ENCODE assay signal across 15 cellular contexts in genomic region chr18:78477840-78478239, GRCh38.
DNase-seq lines count a peak whose midpoint lies in the region; ATAC-seq and TF ChIP-seq lines count a peak whose summit lies in the region.
"Had no signal": no experiment of that assay in that cellular context is flagged by ENCODE, and none has a peak within 500 bp of the region (broad histone marks: within the 10 kb centered on the region; RNA-seq: fewer than 3 reads in every experiment).

No MANE protein-coding gene starts in this region.

- H3K9me2 ChIP-seq in hepatocyte (replicated peaks; ENCODE audit: insufficient read depth): no peaks in the 10 kb centered on the region

- H3K27ac ChIP-seq in hepatocyte (no peak overlapping the region), neural progenitor cell (no peak overlapping the region), gastrocnemius medialis (no peak overlapping the region)

- H3K9me3 ChIP-seq in hepatocyte (ENCODE audit: low read depth) (no peaks in the 10 kb centered on the region), neural progenitor cell (ENCODE audit: low read depth) (no peaks in the 10 kb centered on the region), gastrocnemius medialis (no peaks in the 10 kb centered on the region)

- TF ChIP-seq CTCF in hepatocyte (IDR thresholded peaks at IDR 0.05; ENCODE audit: poor library complexity) (no peak), neural progenitor cell (IDR thresholded peaks at IDR 0.05) (no peak), gastrocnemius medialis (IDR thresholded peaks at IDR 0.05 in 4 of 5, conservative IDR thresholded peaks at IDR 0.05 in 1 of 5) (no peak)

- H3K9ac ChIP-seq in neural progenitor cell: no peak overlapping the region

- H3F3A ChIP-seq in neural progenitor cell (ENCODE audit: low read depth): no peaks in the 10 kb centered on the region

- no peak overlapping the region for H3K27ac Mint-ChIP-seq in neural progenitor cell
- H3K27ac Mint-ChIP-seq: CD4-positive, alpha-beta memory T cell had no signal

- H3K4me1 ChIP-seq in hepatocyte (ENCODE audit: insufficient read depth): no peaks in the 10 kb centered on the region
- H3K4me1 ChIP-seq in neural progenitor cell: no peaks in the 10 kb centered on the region
- no peaks in the 10 kb centered on the region for H3K4me1 ChIP-seq in gastrocnemius medialis

- H3K4me3 Mint-ChIP-seq in neural progenitor cell: no peak overlapping the region
- H3K4me3 Mint-ChIP-seq: CD4-positive, alpha-beta memory T cell had no signal

- intact Hi-C loops in posterior vena cava (cut with DNase I): no loop called here
- intact Hi-C loops in gastrocnemius medialis (cut with DNase I; ENCODE audit: low total_unique reads): no loop called here

- H2AFZ ChIP-seq in hepatocyte (no peak overlapping the region), neural progenitor cell (replicated peaks) (peak overlapping the region; percentile 42)

- no peaks in the 10 kb centered on the region for H3K36me3 ChIP-seq in hepatocyte (replicated peaks; ENCODE audit: insufficient read depth, low read depth)
- H3K36me3 ChIP-seq in neural progenitor cell: no peaks in the 10 kb centered on the region
- no peaks in the 10 kb centered on the region for H3K36me3 ChIP-seq in gastrocnemius medialis

- H3K9me3 Mint-ChIP-seq in neural progenitor cell: peaks cover 2% of the 10 kb centered on the region

- in situ Hi-C loops in gastrocnemius medialis (cut with MboI; ENCODE audit: low sequenced_read_pairs in 4 of 4): no loop called here

- no peaks in the 10 kb centered on the region for H3K27me3 ChIP-seq in hepatocyte
- H3K27me3 ChIP-seq in neural progenitor cell: no peaks in the 10 kb centered on the region
- no peaks in the 10 kb centered on the region for H3K27me3 ChIP-seq in gastrocnemius medialis

- H3K79me2 ChIP-seq in hepatocyte (no peaks in the 10 kb centered on the region), neural progenitor cell (ENCODE audit: low read depth) (no peaks in the 10 kb centered on the region)

- ATAC-seq in gastrocnemius medialis: no peak

- H3K27me3 Mint-ChIP-seq in neural progenitor cell (ENCODE audit: insufficient read depth, low read depth): peaks cover 5% of the 10 kb centered on the region
- H3K27me3 Mint-ChIP-seq: CD4-positive, alpha-beta memory T cell had no signal

- no peaks in the 10 kb centered on the region for H3K36me3 Mint-ChIP-seq in neural progenitor cell
- H3K36me3 Mint-ChIP-seq: CD4-positive, alpha-beta memory T cell had no signal

- H3K4me2 ChIP-seq in hepatocyte: no peak overlapping the region
- no peak overlapping the region for H3K4me2 ChIP-seq in neural progenitor cell

- H3K4me3 ChIP-seq in hepatocyte: no peak overlapping the region
- no peak overlapping the region for H3K4me3 ChIP-seq in neural progenitor cell
- no peak overlapping the region for H3K4me3 ChIP-seq in gastrocnemius medialis

- H3K4me1 Mint-ChIP-seq in neural progenitor cell: peaks cover 2% of the 10 kb centered on the region
- H3K4me1 Mint-ChIP-seq: CD4-positive, alpha-beta memory T cell had no signal

- no peak for TF ChIP-seq POLR2A in gastrocnemius medialis (IDR thresholded peaks at IDR 0.05)

- peak; percentile 1 for DNase-seq in hepatocyte (ENCODE audit: low spot score)
- DNase-seq in neural progenitor cell (ENCODE audit: low spot score): no peak
- peak; percentile 49 for DNase-seq in posterior vena cava (ENCODE audit: low spot score)
- DNase-seq in NCI-H146 treated with DMSO at 0.1 percent for 48 hours (lab: John Stamatoyannopoulos, UW; ENCODE audit: unreplicated experiment): no peak
- no peak for DNase-seq in HK-2 (ENCODE audit: unreplicated experiment)
- DNase-seq in gastrocnemius medialis: no peak
- DNase-seq: C1 segment of cervical spinal cord; Calu3; CD4-positive, alpha-beta memory T cell; COR-L47; DMS153; DND-41; GOT3; H7; HCEC 1CT had no signal

- 80% methylated on average over 9 of the region's 9 CpGs for WGBS in hepatocyte (ENCODE audit: low lambda C conversion rate, missing lambda C conversion rate)

- H4K20me1 ChIP-seq in hepatocyte (ENCODE audit: insufficient read depth, poor library complexity, severe bottlenecking) (no peaks in the 10 kb centered on the region), neural progenitor cell (ENCODE audit: low read depth) (no peaks in the 10 kb centered on the region)

Comparison
In these comparisons a context has a peak if more than half of its experiments do, and no peak if none do; other contexts are left out.
1. DNase-seq: peak in hepatocyte (single experiment) and posterior vena cava (single experiment); none in neural progenitor cell (single experiment), NCI-H146 treated with DMSO at 0.1 percent for 48 hours (single experiment), HK-2 (single experiment) and gastrocnemius medialis (0 of 2).